9 cellular contexts compared by ENCODE assay signal in the genomic region with DNA sequence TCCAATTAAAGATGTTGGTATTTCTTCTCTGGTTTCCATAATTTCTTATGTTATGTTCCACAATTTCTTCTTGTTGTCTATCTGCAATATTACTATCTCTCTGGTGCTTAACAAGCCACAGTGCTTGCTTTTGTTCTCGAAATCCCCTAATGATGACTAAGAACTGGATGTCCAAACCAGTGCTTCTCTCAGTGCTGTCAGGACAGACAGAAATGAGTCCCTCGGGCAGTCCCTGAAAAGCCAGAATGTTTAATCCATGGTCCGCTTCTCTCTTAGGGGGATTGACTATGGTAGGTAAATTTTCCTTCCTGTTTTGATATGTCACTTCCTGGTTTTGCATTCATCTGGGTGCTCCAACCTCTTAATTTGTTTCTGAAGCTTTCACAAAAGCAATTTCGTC.
DNase-seq lines count a peak whose midpoint lies in the region; ATAC-seq and TF ChIP-seq lines count a peak whose summit lies in the region.
"Had no signal": no experiment of that assay in that cellular context is flagged by ENCODE, and none has a peak within 500 bp of the region (broad histone marks: within the 10 kb centered on the region; RNA-seq: fewer than 3 reads in every experiment).

No MANE protein-coding gene starts in this region.

- no peaks in the 10 kb centered on the region for H3K9me3 ChIP-seq in neuronal stem cell (replicated peaks in 1 of 2; ENCODE audit: control insufficient read depth in 2 of 2, insufficient read depth in 1 of 2, low read depth in 1 of 2, low read length in 2 of 2)
- H3K9me3 ChIP-seq in esophagus squamous epithelium: no peaks in the 10 kb centered on the region
- H3K9me3 ChIP-seq: left ventricle myocardium inferior had no signal

- no peak overlapping the region for H3K23ac ChIP-seq in neuronal stem cell (ENCODE audit: low read depth, low read length, poor library complexity)

- H2BK120ac ChIP-seq in neuronal stem cell (ENCODE audit: low read depth, low read length): no peak overlapping the region

- ATAC-seq in GM19397 (IDR thresholded peaks at IDR 0.05; ENCODE audit: unreplicated experiment): peak; percentile 53
- peak; percentile 79 for ATAC-seq in HG02884 (IDR thresholded peaks at IDR 0.05; ENCODE audit: unreplicated experiment)
- peak; percentile 53 for ATAC-seq in HG03558 (IDR thresholded peaks at IDR 0.05; ENCODE audit: extremely low read depth, unreplicated experiment)
- no peak for ATAC-seq in GM19467 (IDR thresholded peaks at IDR 0.05; ENCODE audit: unreplicated experiment)

- DNase-seq in neuronal stem cell (ENCODE audit: low spot score): no peak
- no peak for DNase-seq in esophagus squamous epithelium (lab: John Stamatoyannopoulos, UW)
- DNase-seq in coronary artery (ENCODE audit: low spot score): no peak
- DNase-seq: left ventricle myocardium inferior, small intestine had no signal

- no peak overlapping the region for H2BK12ac ChIP-seq in neuronal stem cell (ENCODE audit: low read length)

- H3K27me3 ChIP-seq in neuronal stem cell (ENCODE audit: control insufficient read depth in 3 of 3, insufficient read depth in 3 of 3, low read depth in 1 of 3, low read length in 3 of 3) (no peaks in the 10 kb centered on the region), esophagus squamous epithelium (no peaks in the 10 kb centered on the region)

- H4K8ac ChIP-seq in neuronal stem cell (ENCODE audit: low read depth, low read length): no peak overlapping the region

- H3K4me1 ChIP-seq in neuronal stem cell (ENCODE audit: control insufficient read depth in 2 of 2, insufficient read depth in 1 of 2, low read depth in 1 of 2, low read length in 2 of 2): peaks cover 0 to 8% of the 10 kb centered on the region in 2 donors
- H3K4me1 ChIP-seq in esophagus squamous epithelium: no peaks in the 10 kb centered on the region
- H3K4me1 ChIP-seq: left ventricle myocardium inferior had no signal

- H3K4ac ChIP-seq in neuronal stem cell (ENCODE audit: low read length): no peak overlapping the region

- no peak overlapping the region for H4K91ac ChIP-seq in neuronal stem cell (ENCODE audit: low read depth, low read length, poor library complexity)

- H3K14ac ChIP-seq in neuronal stem cell (ENCODE audit: low read length): no peak overlapping the region

- peak overlapping the region; percentile 64 for H2AFZ ChIP-seq in neuronal stem cell (ENCODE audit: low read length)

- H3K36me3 ChIP-seq in neuronal stem cell (replicated peaks in 1 of 2; ENCODE audit: control insufficient read depth in 2 of 2, insufficient read depth in 2 of 2, low read length in 2 of 2) (no peaks in the 10 kb centered on the region), esophagus squamous epithelium (no peaks in the 10 kb centered on the region)
- H3K36me3 ChIP-seq: left ventricle myocardium inferior had no signal

- H3K27ac ChIP-seq in neuronal stem cell (replicated peaks; ENCODE audit: low read length): no peak overlapping the region
- H3K27ac ChIP-seq in esophagus squamous epithelium: no peak overlapping the region
- no peak overlapping the region for H3K27ac ChIP-seq in coronary artery
- H3K27ac ChIP-seq: left ventricle myocardium inferior had no signal

- H3K9ac ChIP-seq in neuronal stem cell (ENCODE audit: low read depth, low read length, poor library complexity): no peak overlapping the region

- intact Hi-C loops in esophagus squamous epithelium (cut with DNase I): no loop called here

- H3K18ac ChIP-seq in neuronal stem cell (ENCODE audit: low read length): no peak overlapping the region

- H2AK5ac ChIP-seq in neuronal stem cell (ENCODE audit: low read depth, low read length): no peak overlapping the region

- no peak overlapping the region for H3K4me2 ChIP-seq in neuronal stem cell (ENCODE audit: insufficient read depth, low read length, poor library complexity, severe bottlenecking)

- H3K4me3 ChIP-seq in neuronal stem cell (ENCODE audit: low read length in 2 of 2) (no peak overlapping the region), esophagus squamous epithelium (no peak overlapping the region), coronary artery (no peak overlapping the region)
- H3K4me3 ChIP-seq: left ventricle myocardium inferior had no signal

- no CpG with 5 or more reads among the region's 4 CpGs for WGBS in neuronal stem cell (ENCODE audit: extremely low coverage in 2 of 2, insufficient read length in 2 of 2, insufficient replicate concordance in 1 of 2), 2 donors
- WGBS in esophagus squamous epithelium, 2 donors: 32 to 34% methylated on average over 4 of the region's 4 CpGs

- TF ChIP-seq POLR2A in esophagus squamous epithelium (IDR thresholded peaks at IDR 0.05): no peak

- TF ChIP-seq CTCF in esophagus squamous epithelium (IDR thresholded peaks at IDR 0.05): no peak
- no peak for TF ChIP-seq CTCF in coronary artery (IDR thresholded peaks at IDR 0.05)

- H2BK15ac ChIP-seq in neuronal stem cell (ENCODE audit: low read length): no peak overlapping the region

- H2BK5ac ChIP-seq in neuronal stem cell (ENCODE audit: low read length): no peak overlapping the region

- H3K79me1 ChIP-seq in neuronal stem cell (ENCODE audit: low read depth, low read length): no peaks in the 10 kb centered on the region
